ENCODE assay signal across 22 cellular contexts in genomic region chr9:4290427-4290837, GRCh38. TPM values are rescaled to one million over a fixed set of nuclear protein-coding genes. Genes with fewer than 3 reads are reported as not detected.
DNase-seq lines count a peak whose midpoint lies in the region; ATAC-seq, FAIRE-seq and TF ChIP-seq lines count a peak whose summit lies in the region.
"Had no signal": no experiment of that assay in that cellular context is flagged by ENCODE, and none has a peak within 500 bp of the region (broad histone marks: within the 10 kb centered on the region; RNA-seq: fewer than 3 reads in every experiment).

No MANE protein-coding gene starts in this region.

- no peak overlapping the region for H3K4me3 ChIP-seq in mucosa of descending colon
- H3K4me3 ChIP-seq: breast epithelium, coronary artery, heart right ventricle, PC-9, spleen, stomach had no signal

- DNase-seq in M059J (ENCODE audit: low read depth): peak; percentile 26
- peak; percentile 53 for DNase-seq in SHP77 treated with DMSO at 0.1 percent for 48 hours (lab: John Stamatoyannopoulos, UW)
- DNase-seq in mucosa of descending colon: no peak
- no peak for DNase-seq in activated CD4-positive, alpha-beta T cell treated with anti-CD3 and anti-CD28 coated beads for 4 hours
- DNase-seq in occipital lobe (lab: John Stamatoyannopoulos, UW): no peak
- DNase-seq in A172 (ENCODE audit: low spot score): no peak
- DNase-seq: activated CD4-positive, alpha-beta T cell treated with anti-CD3 and anti-CD28 coated beads, Interleukin-2, amount 50 U/mL, for 4 hours; activated CD8-positive, alpha-beta memory T cell treated with anti-CD3 and anti-CD28 coated beads, Interleukin-2, amount 50 U/mL, for 48 hours; activated effector memory CD4-positive, alpha-beta T cell treated with Interleukin-2 at 50 U/mL for 16 hours; COR-L47; heart right ventricle; immature natural killer cell; MM.1S; NCI-H524 treated with DMSO at 0.1 percent for 48 hours; PC-9; spleen; stimulated activated CD4-positive, alpha-beta T cell treated with anti-CD3 and anti-CD28 coated beads, Interleukin-4, amount 100 ng/mL, for 24 hours; stomach had no signal

- no peaks in the 10 kb centered on the region for H3K36me3 ChIP-seq in mucosa of descending colon (ENCODE audit: low read depth)
- H3K36me3 ChIP-seq: breast epithelium, spleen had no signal

- FAIRE-seq in G401.6 (lab: Jason Lieb, UNC): peak; percentile 30

- intact Hi-C loops in mucosa of descending colon (cut with DNase I, micrococcal nuclease): no loop called here

- no peak for TF ChIP-seq CTCF in mucosa of descending colon (IDR thresholded peaks at IDR 0.05)

- no peaks in the 10 kb centered on the region for H3K9me3 ChIP-seq in mucosa of descending colon
- H3K9me3 ChIP-seq: breast epithelium, heart right ventricle, spleen, stomach had no signal

- H3K4me1 ChIP-seq in mucosa of descending colon (ENCODE audit: low read depth): no peaks in the 10 kb centered on the region
- H3K4me1 ChIP-seq: breast epithelium had no signal

- peak; percentile 48 for ATAC-seq in mucosa of descending colon
- ATAC-seq: heart right ventricle had no signal

RNA-seq across cellular contexts. Expression of gene GLIS3, which starts 9.4 kb away (rescaled TPM):
- total RNA-seq in M059J (2014; rRNA removed; shearing (Covaris generic)): 13.8 and 27.9 TPM in 2 replicates
- total RNA-seq in mucosa of descending colon (10 to 100 TPM; 14.3 to 25.7 (median 15.8) TPM), occipital lobe (49.3 TPM)
- total RNA-seq in A172 (2014; rRNA removed; shearing (Covaris generic)): 8.7 and 12.7 TPM in 2 replicates
- total RNA-seq: B cell had no signal

Comparison
In these comparisons a context has a peak if more than half of its experiments do, and no peak if none do; other contexts are left out.
1. DNase-seq: peak in M059J (single experiment) and SHP77 treated with DMSO at 0.1 percent for 48 hours (single experiment); none in mucosa of descending colon (0 of 3), activated CD4-positive, alpha-beta T cell treated with anti-CD3 and anti-CD28 coated beads for 4 hours (0 of 2), occipital lobe (single experiment) and A172 (single experiment).